23 cellular contexts compared by ENCODE assay signal in genomic region chr3:12918231-12918630, GRCh38.
"Had no signal": no experiment of that assay in that cellular context is flagged by ENCODE, and none has a peak within 500 bp of the region (broad histone marks: within the 10 kb centered on the region; RNA-seq: fewer than 3 reads in every experiment).

No MANE protein-coding gene starts in this region.

- H3K9me3 ChIP-seq: gastroesophageal sphincter, left ventricle myocardium inferior, lower lobe of right lung, spleen, testis, tibial nerve, upper lobe of right lung had no signal

- H3K4me1 ChIP-seq: lower lobe of right lung, testis, upper lobe of right lung had no signal

- DNase-seq: effector CD4-positive, alpha-beta T cell; endodermal cell; glutamatergic neuron; immature natural killer cell; kidney; left cardiac atrium; left ventricle myocardium inferior; lower lobe of right lung; mesenchymal stem cell; midbrain; spleen; stimulated activated CD4-positive, alpha-beta T cell treated with anti-CD3 and anti-CD28 coated beads, Interleukin-15, amount 100 ng/mL, for 24 hours; stimulated activated CD4-positive, alpha-beta T cell treated with anti-CD3 and anti-CD28 coated beads, Interleukin-1b, Interleukin-23, amount 100 ng/mL, for 48 hours; stimulated activated CD4-positive, alpha-beta T cell treated with anti-CD3 and anti-CD28 coated beads, Interleukin-4, amount 100 ng/mL, for 4 hours; stimulated activated naive B cell treated with anti-CD40 and anti-IgM and Interleukin-4, amounts not matched to agents 10 μg/mL and 1 μg/mL and 100 μg/mL, for 72 hours; stimulated activated naive CD8-positive, alpha-beta T cell treated with anti-CD3 and anti-CD28 coated beads, Interleukin-15, amount 100 ng/mL, for 72 hours; testis; upper lobe of right lung had no signal

- ATAC-seq: gastroesophageal sphincter; left cardiac atrium; lower lobe of right lung; sciatic nerve; stimulated activated naive B cell treated with anti-CD40 and anti-IgM and Interleukin-4, amounts not matched to agents 10 μg/mL and 1 μg/mL and 100 μg/mL, for 72 hours; stimulated activated naive CD8-positive, alpha-beta T cell treated with anti-CD3 and anti-CD28 coated beads, Interleukin-15, amount 100 ng/mL, for 72 hours; upper lobe of right lung had no signal

- H3K27ac ChIP-seq: coronary artery, gastroesophageal sphincter, left ventricle myocardium inferior, lower lobe of right lung, testis, tibial nerve, upper lobe of right lung had no signal

- FAIRE-seq: endothelial cell of umbilical vein, kidney had no signal

- H3K27me3 ChIP-seq: gastroesophageal sphincter, spleen, testis, tibial nerve, upper lobe of right lung had no signal

- H3K4me3 ChIP-seq: coronary artery, gastroesophageal sphincter, left ventricle myocardium inferior, lower lobe of right lung, spleen, testis, tibial nerve, upper lobe of right lung had no signal
